Comparison of ENCODE assay signal across 19 cellular contexts in genomic region chr2:173412628-173413027, GRCh38. TPM values are rescaled to one million over a fixed set of nuclear protein-coding genes. Genes with fewer than 3 reads are reported as not detected.
DNase-seq lines count a peak whose midpoint lies in the region; ATAC-seq, FAIRE-seq and TF ChIP-seq lines count a peak whose summit lies in the region.
"Had no signal": no experiment of that assay in that cellular context is flagged by ENCODE, and none has a peak within 500 bp of the region (broad histone marks: within the 10 kb centered on the region; RNA-seq: fewer than 3 reads in every experiment).

No MANE protein-coding gene starts in this region.

- no TSS peak for BruUV-seq in K562 (replicated peaks; lab: Mats Ljungman, UMichigan)

- no peak for TF ChIP-seq RAD21 in K562 (CRISPR knock-in tag; conservative IDR thresholded peaks at IDR 0.05 in 1 of 2, IDR thresholded peaks at IDR 0.05 in 1 of 2)

- H4K20me1 ChIP-seq in K562 (replicated peaks; ENCODE audit: control insufficient read depth, insufficient read depth, low read length), result no peaks in the 10 kb centered on the region

- in situ Hi-C loops in K562 (cut with MboI), result no loop called here

- intact Hi-C loops in Right ventricle myocardium inferior (cut with DNase I) (no loop called here), cardiac septum (cut with DNase I) (no loop called here), K562 (cut with micrococcal nuclease) (no loop called here)

- no peak overlapping the region for H3K9ac ChIP-seq in K562 (ENCODE audit: insufficient read depth in 1 of 2, low read depth in 2 of 2, low read length in 2 of 2)

- H3K4me1 ChIP-seq in K562 (replicated peaks in 1 of 2; ENCODE audit: control insufficient read depth in 2 of 2, insufficient read depth in 2 of 2, low read length in 2 of 2), result no peaks in the 10 kb centered on the region
- H3K4me1 ChIP-seq: BE2C, Caco-2 had no signal

- DNase-seq in Right ventricle myocardium inferior (ENCODE audit: missing footprints) (no peak), cardiac septum (ENCODE audit: low spot score) (no peak), NCI-H2171 treated with DMSO at 0.1 percent for 48 hours (lab: John Stamatoyannopoulos, UW) (peak; percentile 82), K562 (ENCODE audit: extremely low read depth in 1 of 4, low spot score in 3 of 4) (no peak), DMS114 treated with DMSO at 0.1 percent for 48 hours (lab: John Stamatoyannopoulos, UW; ENCODE audit: unreplicated experiment) (no peak), amygdala (lab: John Stamatoyannopoulos, UW) (no peak)
- DNase-seq: BE2C; Caco-2; CD4-positive, alpha-beta T cell; DMS79; KBM-7; NCI-H1105; NCI-H69; NK-92 treated with Interleukin-12 subunit alpha and Interleukin-12 subunit beta, amount 100 ng/mL, for 24 hours; Right ventricle myocardium superior had no signal

- no peaks in the 10 kb centered on the region for H3K9me3 ChIP-seq in K562 (replicated peaks; ENCODE audit: control insufficient read depth, insufficient read depth, low read depth, low read length)
- H3K9me3 ChIP-seq: BE2C, Caco-2 had no signal

- H3K79me2 ChIP-seq in K562 (ENCODE audit: control insufficient read depth, insufficient read depth, low read length), result no peaks in the 10 kb centered on the region

- POLR2A ChIA-PET in K562 (lab: Yijun Ruan, JAX), result interaction anchor here (0.6 kb wide), 1 partner anchor 10 kb away, joined by 3 read pairs; no protein-coding TSS in a partner anchor

- H3K27ac ChIP-seq in K562 (ENCODE audit: extremely low read depth, low read depth, low read length), result no peak overlapping the region

- CTCF ChIA-PET in K562 (lab: Yijun Ruan, JAX; ENCODE audit: low intra/inter-chr PET ratio), result no interaction called here

- no peaks in the 10 kb centered on the region for H3K36me3 ChIP-seq in K562 (ENCODE audit: control insufficient read depth, insufficient read depth, low read length)
- H3K36me3 ChIP-seq: BE2C had no signal

- H2AFZ ChIP-seq in K562 (ENCODE audit: low read depth, low read length), result no peak overlapping the region

- TF ChIP-seq EP300 in K562 (IDR thresholded peaks at IDR 0.05; ENCODE audit: low read length), result no peak

- TF ChIP-seq POLR2A in K562 (conservative IDR thresholded peaks at IDR 0.05), result no peak

- no peaks in the 10 kb centered on the region for H3K9me1 ChIP-seq in K562 (ENCODE audit: control insufficient read depth, insufficient read depth, low read length)

- WGBS in K562 (ENCODE audit: insufficient coverage, low coverage, missing lambda C conversion rate), result 0% methylated on average over 1 of the region's 1 CpG

- peaks cover 41 to 43% of the 10 kb centered on the region in 2 experiments for H3K27me3 ChIP-seq in K562 (ENCODE audit: control insufficient read depth in 2 of 2, insufficient read depth in 2 of 2, low read length in 2 of 2)
- H3K27me3 ChIP-seq: BE2C had no signal

- ATAC-seq in Right ventricle myocardium inferior (peak; percentile 49), K562 (no peak), GM21737 (IDR thresholded peaks at IDR 0.05; ENCODE audit: unreplicated experiment) (no peak)
- ATAC-seq: SK-N-SH treated with all-trans-retinoic acid at 6 μM for 48 hours had no signal

- H3K4me2 ChIP-seq in K562 (ENCODE audit: insufficient read depth, low read length), result no peak overlapping the region

- peak; percentile 23 for FAIRE-seq in K562 (lab: Jason Lieb, UNC)
- FAIRE-seq: GM12892, RCC 7860 had no signal

- no peak overlapping the region for H3K4me3 ChIP-seq in K562

- no peak for TF ChIP-seq CTCF in K562 (IDR thresholded peaks at IDR 0.05 in 2 of 3, conservative IDR thresholded peaks at IDR 0.05 in 1 of 3; ENCODE audit: insufficient read depth in 2 of 3, low read depth in 1 of 3, low read length in 3 of 3)

TF ChIP-seq in K562, 482 proteins besides CTCF, POLR2A, EP300 and RAD21:
- TF ChIP-seq EGR1 (conservative IDR thresholded peaks at IDR 0.05), result no peak
- TF ChIP-seq, protein P1, sequence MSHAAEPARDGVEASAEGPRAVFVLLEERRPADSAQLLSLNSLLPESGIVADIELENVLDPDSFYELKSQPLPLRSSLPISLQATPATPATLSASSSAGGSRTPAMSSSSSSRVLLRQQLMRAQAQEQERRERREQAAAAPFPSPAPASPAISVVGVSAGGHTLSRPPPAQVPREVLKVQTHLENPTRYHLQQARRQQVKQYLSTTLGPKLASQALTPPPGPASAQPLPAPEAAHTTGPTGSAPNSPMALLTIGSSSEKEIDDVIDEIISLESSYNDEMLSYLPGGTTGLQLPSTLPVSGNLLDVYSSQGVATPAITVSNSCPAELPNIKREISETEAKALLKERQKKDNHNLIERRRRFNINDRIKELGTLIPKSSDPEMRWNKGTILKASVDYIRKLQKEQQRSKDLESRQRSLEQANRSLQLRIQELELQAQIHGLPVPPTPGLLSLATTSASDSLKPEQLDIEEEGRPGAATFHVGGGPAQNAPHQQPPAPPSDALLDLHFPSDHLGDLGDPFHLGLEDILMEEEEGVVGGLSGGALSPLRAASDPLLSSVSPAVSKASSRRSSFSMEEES (CRISPR knock-in tag; IDR thresholded peaks at IDR 0.05), result peak; percentile 42; the same call in 1 of the 2 replicates
- TF ChIP-seq RAD51 (IDR thresholded peaks at IDR 0.05; ENCODE audit: borderline replicate concordance, low read depth), result peak; percentile 59; the same call in 1 of the 2 replicates
- TF ChIP-seq, protein P2, sequence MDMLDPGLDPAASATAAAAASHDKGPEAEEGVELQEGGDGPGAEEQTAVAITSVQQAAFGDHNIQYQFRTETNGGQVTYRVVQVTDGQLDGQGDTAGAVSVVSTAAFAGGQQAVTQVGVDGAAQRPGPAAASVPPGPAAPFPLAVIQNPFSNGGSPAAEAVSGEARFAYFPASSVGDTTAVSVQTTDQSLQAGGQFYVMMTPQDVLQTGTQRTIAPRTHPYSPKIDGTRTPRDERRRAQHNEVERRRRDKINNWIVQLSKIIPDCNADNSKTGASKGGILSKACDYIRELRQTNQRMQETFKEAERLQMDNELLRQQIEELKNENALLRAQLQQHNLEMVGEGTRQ (CRISPR knock-in tag; IDR thresholded peaks at IDR 0.05), result peak; percentile 44

RNA-seq across cellular contexts. Expression of gene CDCA7, which starts 58.0 kb away (rescaled TPM):
- total RNA-seq in Right ventricle myocardium inferior (1.5 TPM), cardiac septum (1.00 TPM), K562 (2014; rRNA removed) (43.8 and 57.6 TPM in 2 replicates), K562 (2014; rRNA removed; fragmentation: Illumina TruSeq; extraction: Trizol) (51.0 and 51.8 TPM in 2 replicates), K562 (2015; rRNA removed; fragmentation: Illumina TruSeq; extraction: Trizol) (45.8 and 48.0 TPM in 2 replicates), K562 (2021) (65.8 and 66.8 TPM in 2 replicates)
- total RNA-seq in K562 (2011; cell fraction: chromatin; rRNA removed; ENCODE audit: low replicate concordance), result 62.9 and 117 TPM in 2 replicates
- total RNA-seq in K562 (2011; cell fraction: nucleolus; rRNA removed), result 32.5 and 35.9 TPM in 2 replicates
- total RNA-seq in K562 (2011; cell fraction: nucleoplasm; rRNA removed), result 55.9 and 67.6 TPM in 2 replicates
- polyA plus RNA-seq in K562 (2011; rRNA removed) (121 and 122 TPM in 2 replicates), K562 (2014; fragmentation: Illumina TruSeq; extraction: Trizol) (69.3 and 80.4 TPM in 2 replicates), K562 (2014; fragmentation: Nextera tagmentation; extraction: Ambion mirVana) (10 to 100 TPM; 28.5 to 41.4 TPM), K562 (2014; rRNA removed) (87.4 and 88.8 TPM in 2 replicates)
- polyA plus RNA-seq in K562 (2011; cell fraction: cytosol; rRNA removed), result 47.5 and 73.0 TPM in 2 replicates
- 257 and 276 TPM in 2 replicates for polyA plus RNA-seq in K562 (2011; cell fraction: nucleus; rRNA removed)
- polyA plus RNA-seq in K562 (2012), result 30.0 and 43.1 TPM in 2 replicates
- polyA minus RNA-seq in K562 (2011; rRNA and poly(A)+ RNA removed), result 54.5 and 61.8 TPM in 2 replicates
- 41.7 and 43.2 TPM in 2 replicates for polyA minus RNA-seq in K562 (2011; cell fraction: cytosol; rRNA and poly(A)+ RNA removed)
- 32.2 and 47.1 TPM in 2 replicates for polyA minus RNA-seq in K562 (2011; cell fraction: nucleus; rRNA and poly(A)+ RNA removed)

Comparison
In these comparisons a context has a peak if more than half of its experiments do, and no peak if none do; other contexts are left out.
1. RNA of gene CDCA7, which starts 58.0 kb away (total RNA-seq): 32.5 to 117 TPM in K562; 1.5 TPM in Right ventricle myocardium inferior (single experiment) and 1.00 TPM in cardiac septum (single experiment); every median in the first group is over 10 times any median in the second.